1 cellular context compared by ENCODE assay signal in the genomic region with DNA sequence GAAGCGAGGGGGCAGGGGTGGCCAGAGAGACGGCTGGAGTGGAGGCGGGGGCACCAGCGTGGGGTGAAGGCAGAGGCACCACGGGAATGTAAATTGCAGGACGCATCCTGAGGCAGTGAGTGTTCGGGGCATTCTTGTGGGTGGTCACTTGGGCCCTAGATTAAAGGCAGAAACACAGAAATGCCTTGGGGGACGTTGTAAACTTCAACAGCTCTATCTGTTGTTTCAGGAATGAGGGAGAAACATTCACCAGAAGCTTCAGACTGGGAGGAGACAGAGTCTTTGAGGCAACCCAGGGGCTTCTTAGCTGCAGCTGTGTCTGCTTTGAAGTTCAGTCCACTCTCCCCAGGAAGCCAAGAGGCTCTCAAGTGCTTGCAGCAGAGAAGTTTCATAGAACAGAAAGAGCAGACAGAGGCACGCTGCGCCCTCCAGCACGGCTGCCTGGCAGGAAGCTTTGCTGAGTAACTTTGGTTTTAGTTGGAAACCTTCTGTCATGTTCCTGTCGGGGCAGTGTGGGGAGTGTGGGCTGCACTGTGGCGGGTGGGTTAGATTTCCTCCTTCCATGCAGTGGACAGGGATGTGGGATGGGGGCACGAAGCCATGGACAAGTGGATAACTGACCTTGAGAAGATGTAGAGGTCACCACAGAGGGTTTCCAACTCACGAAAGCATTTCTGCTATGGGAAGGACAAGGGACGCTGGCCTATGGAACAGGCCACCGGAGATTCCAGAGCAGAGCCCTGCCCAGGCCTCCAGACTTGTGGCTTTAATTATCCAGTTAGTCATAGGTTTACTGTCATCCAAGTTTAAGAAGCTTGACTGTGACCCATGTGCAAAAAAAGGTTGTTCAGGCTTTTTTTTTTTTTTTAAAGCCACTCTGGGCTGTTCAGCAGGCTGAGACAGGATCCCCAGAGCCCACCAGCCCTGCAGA.
TF ChIP-seq lines count a peak whose summit lies in the region.

No MANE protein-coding gene starts in this region.

TF ChIP-seq in IMR-90, 13 proteins besides CTCF, POLR2A, EP300 and RAD21 (continued from another document):
- TF ChIP-seq, protein P1, sequence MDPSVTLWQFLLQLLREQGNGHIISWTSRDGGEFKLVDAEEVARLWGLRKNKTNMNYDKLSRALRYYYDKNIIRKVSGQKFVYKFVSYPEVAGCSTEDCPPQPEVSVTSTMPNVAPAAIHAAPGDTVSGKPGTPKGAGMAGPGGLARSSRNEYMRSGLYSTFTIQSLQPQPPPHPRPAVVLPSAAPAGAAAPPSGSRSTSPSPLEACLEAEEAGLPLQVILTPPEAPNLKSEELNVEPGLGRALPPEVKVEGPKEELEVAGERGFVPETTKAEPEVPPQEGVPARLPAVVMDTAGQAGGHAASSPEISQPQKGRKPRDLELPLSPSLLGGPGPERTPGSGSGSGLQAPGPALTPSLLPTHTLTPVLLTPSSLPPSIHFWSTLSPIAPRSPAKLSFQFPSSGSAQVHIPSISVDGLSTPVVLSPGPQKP (IDR thresholded peaks at IDR 0.05; ENCODE audit: borderline replicate concordance, low read depth, low read length): no peak
- TF ChIP-seq MAZ (IDR thresholded peaks at IDR 0.05; ENCODE audit: borderline replicate concordance, low read depth, low read length): 0 out of 2 replicates have a peak, but pooled peaks have one; percentile 17
- no peak for TF ChIP-seq RFX5 (IDR thresholded peaks at IDR 0.05; ENCODE audit: low read depth, low read length)
- TF ChIP-seq CEBPB (IDR thresholded peaks at IDR 0.05; ENCODE audit: low read depth, low read length): no peak
- TF ChIP-seq RCOR1 (IDR thresholded peaks at IDR 0.05; ENCODE audit: insufficient replicate concordance, low read length): no peak
- TF ChIP-seq MXI1 (IDR thresholded peaks at IDR 0.05; ENCODE audit: borderline replicate concordance, low read depth, low read length): peak; percentile 55; the same call in 1 of the 2 replicates
- no peak for TF ChIP-seq BHLHE40 (IDR thresholded peaks at IDR 0.05; ENCODE audit: low read depth, low read length)
- TF ChIP-seq, protein P2, sequence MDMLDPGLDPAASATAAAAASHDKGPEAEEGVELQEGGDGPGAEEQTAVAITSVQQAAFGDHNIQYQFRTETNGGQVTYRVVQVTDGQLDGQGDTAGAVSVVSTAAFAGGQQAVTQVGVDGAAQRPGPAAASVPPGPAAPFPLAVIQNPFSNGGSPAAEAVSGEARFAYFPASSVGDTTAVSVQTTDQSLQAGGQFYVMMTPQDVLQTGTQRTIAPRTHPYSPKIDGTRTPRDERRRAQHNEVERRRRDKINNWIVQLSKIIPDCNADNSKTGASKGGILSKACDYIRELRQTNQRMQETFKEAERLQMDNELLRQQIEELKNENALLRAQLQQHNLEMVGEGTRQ (IDR thresholded peaks at IDR 0.05; ENCODE audit: low read depth, low read length): no peak; the same call in 1 of the 2 replicates
- peak; percentile 16; the same call in 1 of the 2 replicates for TF ChIP-seq SMC3 (IDR thresholded peaks at IDR 0.05; ENCODE audit: low read depth, low read length)
- no peak for TF ChIP-seq CHD1 (IDR thresholded peaks at IDR 0.05; ENCODE audit: low read depth, low read length)
TF ChIP-seq in IMR-90: peak in this region for 3.
